In the genomic region with DNA sequence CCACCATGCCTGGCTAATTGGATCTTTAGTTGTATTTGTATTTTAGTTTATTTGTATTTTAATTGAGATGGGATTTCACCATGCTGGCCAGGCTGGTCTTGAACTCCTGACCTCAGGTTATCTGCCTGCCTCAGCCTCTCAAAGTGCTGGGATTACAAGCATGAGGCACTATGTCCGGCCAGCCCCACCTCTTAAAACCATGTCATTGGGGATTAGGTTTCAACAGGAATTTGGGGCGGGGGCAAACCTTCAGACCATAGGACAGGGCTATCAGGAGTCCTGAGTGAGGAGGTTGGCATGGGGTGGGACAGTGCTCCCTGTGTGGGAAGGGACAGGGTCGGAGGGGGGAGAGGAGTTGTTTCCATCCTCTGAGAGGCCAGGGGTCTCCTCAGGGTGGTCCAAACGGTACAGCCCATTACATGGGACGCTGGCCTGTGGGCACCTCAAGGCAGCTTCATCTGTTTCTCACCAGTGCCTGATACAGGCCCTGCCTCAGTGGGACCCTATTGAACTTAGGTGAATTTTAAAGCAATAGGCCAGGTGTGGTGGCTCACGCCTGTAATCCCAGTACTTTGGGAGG, we compare ENCODE assay signal across 25 cellular contexts. TPM values are rescaled to one million over a fixed set of nuclear protein-coding genes. Genes with fewer than 3 reads are reported as not detected.
"Had no signal": no experiment of that assay in that cellular context is flagged by ENCODE, and none has a peak within 500 bp of the region (broad histone marks: within the 10 kb centered on the region; RNA-seq: fewer than 3 reads in every experiment).

No MANE protein-coding gene starts in this region.

- H3K4me1 ChIP-seq: Peyer's patch had no signal

- H3K36me3 ChIP-seq: brain microvascular endothelial cell, Peyer's patch had no signal

- H3K4me3 ChIP-seq: Peyer's patch had no signal

- H3K4me3 Mint-ChIP-seq: activated B cell treated with CpG ODN at 0.5 μM for 24 hours; activated CD4-positive, alpha-beta memory T cell treated with anti-CD3 and anti-CD28 coated beads for 36 hours; activated CD4-positive, alpha-beta T cell treated with anti-CD3 and anti-CD28 coated beads, Interleukin-2, amount 10 ng/mL, durations not matched to agents 7 days and 5 days; activated naive CD4-positive, alpha-beta T cell treated with anti-CD3 and anti-CD28 coated beads, Interleukin-2, amount 10 ng/mL, durations not matched to agents 7 days and 5 days; activated naive CD8-positive, alpha-beta T cell treated with anti-CD3 and anti-CD28 coated beads for 36 hours; activated T-helper 1 cell treated with anti-CD3 and anti-CD28 coated beads, Interleukin-12 subunit alpha, Interleukin-12 subunit beta, Interleukin-2, Interleukin-4 antibody, amounts not matched to agents 30 ng/mL and 10 ng/mL and 1 ng/mL, durations not matched to agents 14 hours and 24 hours and 36 hours; T-helper 17 cell had no signal

- H3K27ac Mint-ChIP-seq: activated B cell treated with CpG ODN at 0.5 μM for 24 hours; activated CD4-positive, alpha-beta memory T cell treated with anti-CD3 and anti-CD28 coated beads for 36 hours; activated CD4-positive, alpha-beta T cell treated with anti-CD3 and anti-CD28 coated beads, Interleukin-2, amount 10 ng/mL, durations not matched to agents 7 days and 5 days; activated naive CD4-positive, alpha-beta T cell treated with anti-CD3 and anti-CD28 coated beads, Interleukin-2, amount 10 ng/mL, durations not matched to agents 7 days and 5 days; activated naive CD8-positive, alpha-beta T cell treated with anti-CD3 and anti-CD28 coated beads for 36 hours; activated T-helper 1 cell treated with anti-CD3 and anti-CD28 coated beads, Interleukin-12 subunit alpha, Interleukin-12 subunit beta, Interleukin-2, Interleukin-4 antibody, amounts not matched to agents 30 ng/mL and 10 ng/mL and 1 ng/mL, durations not matched to agents 14 hours and 24 hours and 36 hours had no signal

- DNase-seq: activated CD4-positive, alpha-beta memory T cell treated with anti-CD3 and anti-CD28 coated beads for 36 hours; activated CD4-positive, alpha-beta T cell treated with anti-CD3 and anti-CD28 coated beads, Interleukin-2, amount 10 ng/mL, durations not matched to agents 7 days and 5 days; activated CD8-positive, alpha-beta memory T cell treated with anti-CD3 and anti-CD28 coated beads, Interleukin-2, amount 50 U/mL, for 4 hours; activated gamma-delta T cell; activated naive CD4-positive, alpha-beta T cell treated with anti-CD3 and anti-CD28 coated beads, Interleukin-2, amount 10 ng/mL, durations not matched to agents 7 days and 5 days; activated naive CD8-positive, alpha-beta T cell treated with anti-CD3 and anti-CD28 coated beads for 36 hours; activated T-cell treated with anti-CD3 and anti-CD28 coated beads, Interleukin-2, amount 50 U/mL, for 1 hour; brain microvascular endothelial cell; cerebellar nuclear complex; Kasumi-1; KBM-7; NCI-H1048; NCI-H146; NCI-H187 treated with DMSO at 0.1 percent for 48 hours; NCI-H2081 treated with DMSO at 0.1 percent for 48 hours; NCI-H446; NCI-H524; T-helper 17 cell; T-helper 9 cell had no signal

- ATAC-seq: T-helper 17 cell had no signal

- H3K27ac ChIP-seq: brain microvascular endothelial cell, Peyer's patch, RWPE1 had no signal

- H3K27me3 ChIP-seq: brain microvascular endothelial cell, Peyer's patch had no signal

- H3K36me3 Mint-ChIP-seq: activated CD4-positive, alpha-beta memory T cell treated with anti-CD3 and anti-CD28 coated beads for 36 hours; activated naive CD4-positive, alpha-beta T cell treated with anti-CD3 and anti-CD28 coated beads, Interleukin-2, amount 10 ng/mL, durations not matched to agents 7 days and 5 days; activated naive CD8-positive, alpha-beta T cell treated with anti-CD3 and anti-CD28 coated beads for 36 hours had no signal

- H3K9me3 ChIP-seq: Peyer's patch had no signal

- H3K9me3 Mint-ChIP-seq: activated B cell treated with CpG ODN at 0.5 μM for 24 hours; activated CD4-positive, alpha-beta memory T cell treated with anti-CD3 and anti-CD28 coated beads for 36 hours; activated CD4-positive, alpha-beta T cell treated with anti-CD3 and anti-CD28 coated beads, Interleukin-2, amount 10 ng/mL, durations not matched to agents 7 days and 5 days; activated naive CD4-positive, alpha-beta T cell treated with anti-CD3 and anti-CD28 coated beads, Interleukin-2, amount 10 ng/mL, durations not matched to agents 7 days and 5 days; activated naive CD8-positive, alpha-beta T cell treated with anti-CD3 and anti-CD28 coated beads for 36 hours; activated T-helper 1 cell treated with anti-CD3 and anti-CD28 coated beads, Interleukin-12 subunit alpha, Interleukin-12 subunit beta, Interleukin-2, Interleukin-4 antibody, amounts not matched to agents 30 ng/mL and 10 ng/mL and 1 ng/mL, durations not matched to agents 14 hours and 24 hours and 36 hours had no signal

- H3K4me1 Mint-ChIP-seq: activated B cell treated with CpG ODN at 0.5 μM for 24 hours; activated CD4-positive, alpha-beta T cell treated with anti-CD3 and anti-CD28 coated beads, Interleukin-2, amount 10 ng/mL, durations not matched to agents 7 days and 5 days; activated naive CD4-positive, alpha-beta T cell treated with anti-CD3 and anti-CD28 coated beads, Interleukin-2, amount 10 ng/mL, durations not matched to agents 7 days and 5 days; activated naive CD8-positive, alpha-beta T cell treated with anti-CD3 and anti-CD28 coated beads for 36 hours; T-helper 17 cell had no signal

RNA-seq across cellular contexts. Expression of gene CARD14, which starts 46.8 kb away (rescaled TPM):
- total RNA-seq: activated B cell treated with CpG ODN at 0.5 μM for 24 hours; activated CD4-positive, alpha-beta memory T cell treated with anti-CD3 and anti-CD28 coated beads for 36 hours; activated CD4-positive, alpha-beta T cell treated with anti-CD3 and anti-CD28 coated beads, Interleukin-2, amount 10 ng/mL, durations not matched to agents 7 days and 5 days; activated CD8-positive, alpha-beta memory T cell treated with anti-CD3 and anti-CD28 coated beads for 36 hours; activated naive CD8-positive, alpha-beta T cell treated with anti-CD3 and anti-CD28 coated beads for 36 hours; activated T-helper 1 cell treated with anti-CD3 and anti-CD28 coated beads, Interleukin-12 subunit alpha, Interleukin-12 subunit beta, Interleukin-2, Interleukin-4 antibody, amounts not matched to agents 30 ng/mL and 10 ng/mL and 1 ng/mL, durations not matched to agents 14 hours and 24 hours and 36 hours; cardiac septum; T-helper 17 cell had no signal
